ENCODE assay signal across 1 cellular context in genomic region chr10:60413306-60414012, GRCh38.
TF ChIP-seq lines count a peak whose summit lies in the region.

No MANE protein-coding gene starts in this region.

TF ChIP-seq in SK-N-SH, 30 proteins besides CTCF, POLR2A, EP300 and RAD21:
- TF ChIP-seq MAX (IDR thresholded peaks at IDR 0.05; ENCODE audit: low read depth) = no peak
- no peak for TF ChIP-seq ZBTB33 (IDR thresholded peaks at IDR 0.05; ENCODE audit: borderline replicate concordance, low read depth)
- TF ChIP-seq SMC3 (IDR thresholded peaks at IDR 0.05; ENCODE audit: low read depth, low read length) = no peak
- no peak for TF ChIP-seq PBX3 (IDR thresholded peaks at IDR 0.05)
- TF ChIP-seq MEF2A (IDR thresholded peaks at IDR 0.05; ENCODE audit: borderline replicate concordance, low read depth) = no peak
- TF ChIP-seq FOXJ3 (CRISPR knock-in tag; IDR thresholded peaks at IDR 0.05) = no peak
- no peak for TF ChIP-seq RCOR1 (IDR thresholded peaks at IDR 0.05; ENCODE audit: low read length)
- no peak for TF ChIP-seq GABPA (IDR thresholded peaks at IDR 0.05; ENCODE audit: low read depth)
- TF ChIP-seq JUND (IDR thresholded peaks at IDR 0.05) = no peak
- no peak for TF ChIP-seq IRF3 (IDR thresholded peaks at IDR 0.05; ENCODE audit: low read depth, low read length)
- no peak for TF ChIP-seq FOXM1 (IDR thresholded peaks at IDR 0.05; ENCODE audit: low read depth)
- no peak for TF ChIP-seq POLR2AphosphoS5 (IDR thresholded peaks at IDR 0.05; ENCODE audit: low read depth, low read length)
- TF ChIP-seq FOSL2 (IDR thresholded peaks at IDR 0.05; ENCODE audit: borderline replicate concordance, low read depth) = no peak
- no peak for TF ChIP-seq GATA2 (CRISPR knock-in tag; IDR thresholded peaks at IDR 0.05)
- TF ChIP-seq USF1 (IDR thresholded peaks at IDR 0.05; ENCODE audit: borderline replicate concordance, low read depth) = no peak
- TF ChIP-seq REST (IDR thresholded peaks at IDR 0.05; ENCODE audit: low read depth, low read length) = no peak
- no peak for TF ChIP-seq MXI1 (IDR thresholded peaks at IDR 0.05; ENCODE audit: low read depth, low read length)
- no peak for TF ChIP-seq USF2 (IDR thresholded peaks at IDR 0.05; ENCODE audit: borderline replicate concordance, low read depth, low read length)
- TF ChIP-seq TAF1 (IDR thresholded peaks at IDR 0.05; ENCODE audit: borderline replicate concordance, low read depth, low read length) = no peak
